ENCODE assay signal across 20 cellular contexts in genomic region chr4:183832776-183833450, GRCh38.
DNase-seq lines count a peak whose midpoint lies in the region; ATAC-seq and TF ChIP-seq lines count a peak whose summit lies in the region.
"Had no signal": no experiment of that assay in that cellular context is flagged by ENCODE, and none has a peak within 500 bp of the region (broad histone marks: within the 10 kb centered on the region; RNA-seq: fewer than 3 reads in every experiment).

No MANE protein-coding gene starts in this region.

- H3K36me3 ChIP-seq in spleen = no peaks in the 10 kb centered on the region
- H3K36me3 ChIP-seq in SJCRH30 = no peaks in the 10 kb centered on the region
- H3K36me3 ChIP-seq: Peyer's patch had no signal

- TF ChIP-seq CTCF in foreskin keratinocyte (conservative IDR thresholded peaks at IDR 0.05) (no peak), spleen (IDR thresholded peaks at IDR 0.05 in 8 of 11, conservative IDR thresholded peaks at IDR 0.05 in 3 of 11) (no peak)

- no peak for TF ChIP-seq POLR2A in spleen (IDR thresholded peaks at IDR 0.05)

- H3K27me3 ChIP-seq in foreskin keratinocyte (peaks cover 2% of the 10 kb centered on the region), spleen (replicated peaks in 1 of 7) (peaks cover 0 to 4% (median 0%) of the 10 kb centered on the region in 7 donors), SJCRH30 (no peaks in the 10 kb centered on the region)
- H3K27me3 ChIP-seq: Peyer's patch had no signal

- H3K9me3 ChIP-seq in spleen (no peaks in the 10 kb centered on the region), SJCRH30 (replicated peaks) (no peaks in the 10 kb centered on the region)
- H3K9me3 ChIP-seq: Peyer's patch had no signal

- H3K4me3 ChIP-seq in spleen (no peak overlapping the region), SJCRH30 (no peak overlapping the region)
- H3K4me3 ChIP-seq: Peyer's patch had no signal

- ATAC-seq in foreskin keratinocyte (peak; percentile 55), HG03135 (IDR thresholded peaks at IDR 0.05; ENCODE audit: unreplicated experiment) (no peak), left colon (no peak)

- no peak overlapping the region for H3K27ac ChIP-seq in foreskin keratinocyte
- peak overlapping the region in 6 of 8 donors; percentile 60 to 81 (median 77) for H3K27ac ChIP-seq in spleen
- no peak overlapping the region for H3K27ac ChIP-seq in SJCRH30
- H3K27ac ChIP-seq: Peyer's patch had no signal

- peak; percentile 15 for DNase-seq in MV-4-11 (lab: John Stamatoyannopoulos, UW)
- DNase-seq in SKM-1 (lab: John Stamatoyannopoulos, UW; ENCODE audit: unreplicated experiment) = peak; percentile 44
- DNase-seq in foreskin keratinocyte = peak; percentile 80 to 90
- DNase-seq in spleen = no peak
- no peak for DNase-seq in stimulated activated CD4-positive, alpha-beta T cell treated with anti-CD3 and anti-CD28 coated beads, Interleukin-4, amount 100 ng/mL, for 24 hours
- DNase-seq in SJCRH30 = no peak
- DNase-seq in left colon = no peak
- DNase-seq: CD4-positive, alpha-beta T cell; DMS53; HFFc6; IMR-90; Karpas-422; MM.1S; NCI-H1417 treated with DMSO at 0.1 percent for 48 hours; NCI-H2029 treated with DMSO at 0.1 percent for 48 hours; NCI-H510A; NCI-H774; Peyer's patch; Right ventricle myocardium superior had no signal

- WGBS in spleen, 5 donors = 40 to 69% (median 63%) methylated on average over 9 of the region's 9 CpGs

- H3K4me1 ChIP-seq in foreskin keratinocyte (peaks cover 19% of the 10 kb centered on the region), spleen (peaks cover 3 to 67% (median 29%) of the 10 kb centered on the region in 6 donors), SJCRH30 (no peaks in the 10 kb centered on the region)

- intact Hi-C loops in spleen (cut with DNase I; ENCODE audit: low total_unique reads) = no loop called here
- intact Hi-C loops in left colon (cut with DNase I, micrococcal nuclease) = loop anchor here in 1 of 2 donors (10.0 kb wide), 1 partner anchor 332 kb away; no protein-coding TSS in a partner anchor

Comparison
In these comparisons a context has a peak if more than half of its experiments do, and no peak if none do; other contexts are left out.
1. DNase-seq: peak in MV-4-11 (single experiment), SKM-1 (single experiment) and foreskin keratinocyte (2 of 2); none in spleen (single experiment), stimulated activated CD4-positive, alpha-beta T cell treated with anti-CD3 and anti-CD28 coated beads, Interleukin-4, amount 100 ng/mL, for 24 hours (single experiment), SJCRH30 (0 of 2) and left colon (0 of 2).
2. H3K27ac ChIP-seq: peak in spleen (6 of 8); none in foreskin keratinocyte (single experiment) and SJCRH30 (single experiment).